ENCODE assay signal across 18 cellular contexts in genomic region chr16:85233520-85233919, GRCh38.
"Had no signal": no experiment of that assay in that cellular context is flagged by ENCODE, and none has a peak within 500 bp of the region (broad histone marks: within the 10 kb centered on the region; RNA-seq: fewer than 3 reads in every experiment).

No MANE protein-coding gene starts in this region.

- H3K4me3 ChIP-seq: lower lobe of right lung, prostate gland, suprapubic skin, transverse colon had no signal

- ATAC-seq: effector memory CD8-positive, alpha-beta T cell; left colon; lower lobe of right lung; stimulated activated naive CD8-positive, alpha-beta T cell treated with anti-CD3 and anti-CD28 coated beads, Interleukin-15, amount 100 ng/mL, for 72 hours had no signal

- H3K36me3 Mint-ChIP-seq: activated naive CD8-positive, alpha-beta T cell had no signal

- DNase-seq: activated CD4-positive, alpha-beta T cell treated with anti-CD3 and anti-CD28 coated beads for 1 hour; effector memory CD8-positive, alpha-beta T cell; foreskin fibroblast; hypothalamus; islet precursor cell; left colon; lower lobe of right lung; midbrain; nephron progenitor cell; small intestine; stimulated activated CD4-positive, alpha-beta T cell treated with anti-CD3 and anti-CD28 coated beads, Interleukin-4, amount 100 ng/mL, for 1 hour; stimulated activated naive CD8-positive, alpha-beta T cell treated with anti-CD3 and anti-CD28 coated beads, Interleukin-15, amount 100 ng/mL, for 72 hours; T-helper 2 cell; transverse colon had no signal

- H3K9me3 Mint-ChIP-seq: effector memory CD8-positive, alpha-beta T cell; nephron progenitor cell; stimulated activated naive CD8-positive, alpha-beta T cell treated with anti-CD3 and anti-CD28 coated beads, Interleukin-15, amount 100 ng/mL, for 72 hours had no signal

- H3K27ac Mint-ChIP-seq: activated naive CD8-positive, alpha-beta T cell; effector memory CD8-positive, alpha-beta T cell; nephron progenitor cell; stimulated activated naive CD8-positive, alpha-beta T cell treated with anti-CD3 and anti-CD28 coated beads, Interleukin-15, amount 100 ng/mL, for 72 hours had no signal

- H3K9me3 ChIP-seq: lower lobe of right lung, prostate gland, suprapubic skin, transverse colon had no signal

- H3K4me3 Mint-ChIP-seq: activated naive CD8-positive, alpha-beta T cell; effector memory CD8-positive, alpha-beta T cell; stimulated activated naive CD8-positive, alpha-beta T cell treated with anti-CD3 and anti-CD28 coated beads, Interleukin-15, amount 100 ng/mL, for 72 hours had no signal

- H3K36me3 ChIP-seq: lower lobe of right lung, prostate gland, suprapubic skin, transverse colon had no signal

- H3K27ac ChIP-seq: lower lobe of right lung, prostate gland, suprapubic skin, VCaP had no signal
